In the genomic region with DNA sequence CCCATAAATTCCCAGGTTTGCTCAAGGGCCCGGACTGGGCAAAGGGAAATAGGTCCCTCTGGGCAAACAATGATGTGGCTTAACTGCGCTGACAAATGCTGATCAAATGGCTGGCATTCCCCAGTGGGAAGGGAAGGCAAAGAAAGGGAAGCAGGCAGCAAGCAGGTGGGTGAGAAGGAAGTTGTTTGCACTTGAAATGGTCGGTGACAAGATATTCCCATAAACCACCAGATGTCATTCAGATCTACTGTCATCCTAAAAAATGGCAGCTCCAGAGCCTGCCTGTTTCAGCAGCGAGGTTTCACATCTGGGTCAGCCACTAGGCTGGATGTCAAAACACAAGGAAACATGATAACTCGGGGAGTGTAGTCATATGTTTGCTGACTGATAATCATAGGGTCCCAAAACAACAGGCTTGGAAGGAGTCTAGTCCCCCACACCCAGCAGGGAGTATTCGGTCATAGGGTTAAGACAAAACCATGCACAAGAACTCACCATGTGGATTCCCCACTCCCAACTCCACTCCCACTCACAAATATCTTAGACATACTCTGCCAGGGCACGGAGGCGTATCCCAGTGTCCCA, we compare ENCODE assay signal across 1 cellular context.
TF ChIP-seq lines count a peak whose summit lies in the region.

No MANE protein-coding gene starts in this region.

TF ChIP-seq in K562, 482 proteins besides CTCF, POLR2A, EP300 and RAD21 (continued from another document and continues in another):
- peak in 1 of 2 experiments; percentile 57; a peak in 1 of 4 replicates for TF ChIP-seq MAZ (CRISPR knock-in tag; conservative IDR thresholded peaks at IDR 0.05 in 1 of 2, IDR thresholded peaks at IDR 0.05 in 1 of 2)
- TF ChIP-seq, protein P1, sequence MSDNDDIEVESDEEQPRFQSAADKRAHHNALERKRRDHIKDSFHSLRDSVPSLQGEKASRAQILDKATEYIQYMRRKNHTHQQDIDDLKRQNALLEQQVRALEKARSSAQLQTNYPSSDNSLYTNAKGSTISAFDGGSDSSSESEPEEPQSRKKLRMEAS (CRISPR knock-in tag; IDR thresholded peaks at IDR 0.05), result peak; percentile 41; the same call in 1 of the 2 replicates
- no peak for TF ChIP-seq RFX1 (IDR thresholded peaks at IDR 0.05)
- TF ChIP-seq HEY1 (CRISPR knock-in tag; IDR thresholded peaks at IDR 0.05; ENCODE audit: borderline replicate concordance), result no peak
- TF ChIP-seq, protein P2, sequence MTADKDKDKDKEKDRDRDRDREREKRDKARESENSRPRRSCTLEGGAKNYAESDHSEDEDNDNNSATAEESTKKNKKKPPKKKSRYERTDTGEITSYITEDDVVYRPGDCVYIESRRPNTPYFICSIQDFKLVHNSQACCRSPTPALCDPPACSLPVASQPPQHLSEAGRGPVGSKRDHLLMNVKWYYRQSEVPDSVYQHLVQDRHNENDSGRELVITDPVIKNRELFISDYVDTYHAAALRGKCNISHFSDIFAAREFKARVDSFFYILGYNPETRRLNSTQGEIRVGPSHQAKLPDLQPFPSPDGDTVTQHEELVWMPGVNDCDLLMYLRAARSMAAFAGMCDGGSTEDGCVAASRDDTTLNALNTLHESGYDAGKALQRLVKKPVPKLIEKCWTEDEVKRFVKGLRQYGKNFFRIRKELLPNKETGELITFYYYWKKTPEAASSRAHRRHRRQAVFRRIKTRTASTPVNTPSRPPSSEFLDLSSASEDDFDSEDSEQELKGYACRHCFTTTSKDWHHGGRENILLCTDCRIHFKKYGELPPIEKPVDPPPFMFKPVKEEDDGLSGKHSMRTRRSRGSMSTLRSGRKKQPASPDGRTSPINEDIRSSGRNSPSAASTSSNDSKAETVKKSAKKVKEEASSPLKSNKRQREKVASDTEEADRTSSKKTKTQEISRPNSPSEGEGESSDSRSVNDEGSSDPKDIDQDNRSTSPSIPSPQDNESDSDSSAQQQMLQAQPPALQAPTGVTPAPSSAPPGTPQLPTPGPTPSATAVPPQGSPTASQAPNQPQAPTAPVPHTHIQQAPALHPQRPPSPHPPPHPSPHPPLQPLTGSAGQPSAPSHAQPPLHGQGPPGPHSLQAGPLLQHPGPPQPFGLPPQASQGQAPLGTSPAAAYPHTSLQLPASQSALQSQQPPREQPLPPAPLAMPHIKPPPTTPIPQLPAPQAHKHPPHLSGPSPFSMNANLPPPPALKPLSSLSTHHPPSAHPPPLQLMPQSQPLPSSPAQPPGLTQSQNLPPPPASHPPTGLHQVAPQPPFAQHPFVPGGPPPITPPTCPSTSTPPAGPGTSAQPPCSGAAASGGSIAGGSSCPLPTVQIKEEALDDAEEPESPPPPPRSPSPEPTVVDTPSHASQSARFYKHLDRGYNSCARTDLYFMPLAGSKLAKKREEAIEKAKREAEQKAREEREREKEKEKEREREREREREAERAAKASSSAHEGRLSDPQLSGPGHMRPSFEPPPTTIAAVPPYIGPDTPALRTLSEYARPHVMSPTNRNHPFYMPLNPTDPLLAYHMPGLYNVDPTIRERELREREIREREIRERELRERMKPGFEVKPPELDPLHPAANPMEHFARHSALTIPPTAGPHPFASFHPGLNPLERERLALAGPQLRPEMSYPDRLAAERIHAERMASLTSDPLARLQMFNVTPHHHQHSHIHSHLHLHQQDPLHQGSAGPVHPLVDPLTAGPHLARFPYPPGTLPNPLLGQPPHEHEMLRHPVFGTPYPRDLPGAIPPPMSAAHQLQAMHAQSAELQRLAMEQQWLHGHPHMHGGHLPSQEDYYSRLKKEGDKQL (CRISPR knock-in tag; IDR thresholded peaks at IDR 0.05; ENCODE audit: borderline replicate concordance), result no peak
- TF ChIP-seq CAMTA2 (CRISPR knock-in tag; conservative IDR thresholded peaks at IDR 0.05), result no peak
- TF ChIP-seq STAT5B (CRISPR knock-in tag; IDR thresholded peaks at IDR 0.05), result no peak
- no peak for TF ChIP-seq ZSCAN29 (IDR thresholded peaks at IDR 0.05)
- TF ChIP-seq, protein P3, sequence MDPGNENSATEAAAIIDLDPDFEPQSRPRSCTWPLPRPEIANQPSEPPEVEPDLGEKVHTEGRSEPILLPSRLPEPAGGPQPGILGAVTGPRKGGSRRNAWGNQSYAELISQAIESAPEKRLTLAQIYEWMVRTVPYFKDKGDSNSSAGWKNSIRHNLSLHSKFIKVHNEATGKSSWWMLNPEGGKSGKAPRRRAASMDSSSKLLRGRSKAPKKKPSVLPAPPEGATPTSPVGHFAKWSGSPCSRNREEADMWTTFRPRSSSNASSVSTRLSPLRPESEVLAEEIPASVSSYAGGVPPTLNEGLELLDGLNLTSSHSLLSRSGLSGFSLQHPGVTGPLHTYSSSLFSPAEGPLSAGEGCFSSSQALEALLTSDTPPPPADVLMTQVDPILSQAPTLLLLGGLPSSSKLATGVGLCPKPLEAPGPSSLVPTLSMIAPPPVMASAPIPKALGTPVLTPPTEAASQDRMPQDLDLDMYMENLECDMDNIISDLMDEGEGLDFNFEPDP (CRISPR knock-in tag; IDR thresholded peaks at IDR 0.05), result no peak
- TF ChIP-seq ZNF146 (CRISPR knock-in tag; IDR thresholded peaks at IDR 0.05; ENCODE audit: unreplicated experiment), result no peak
- no peak for TF ChIP-seq TOE1 (IDR thresholded peaks at IDR 0.05; ENCODE audit: borderline replicate concordance)
- TF ChIP-seq TOE1 (CRISPR knock-in tag; IDR thresholded peaks at IDR 0.05; ENCODE audit: borderline replicate concordance, low read depth), result no peak
- no peak for TF ChIP-seq BRD4 (IDR thresholded peaks at IDR 0.05)
- TF ChIP-seq, protein P4, sequence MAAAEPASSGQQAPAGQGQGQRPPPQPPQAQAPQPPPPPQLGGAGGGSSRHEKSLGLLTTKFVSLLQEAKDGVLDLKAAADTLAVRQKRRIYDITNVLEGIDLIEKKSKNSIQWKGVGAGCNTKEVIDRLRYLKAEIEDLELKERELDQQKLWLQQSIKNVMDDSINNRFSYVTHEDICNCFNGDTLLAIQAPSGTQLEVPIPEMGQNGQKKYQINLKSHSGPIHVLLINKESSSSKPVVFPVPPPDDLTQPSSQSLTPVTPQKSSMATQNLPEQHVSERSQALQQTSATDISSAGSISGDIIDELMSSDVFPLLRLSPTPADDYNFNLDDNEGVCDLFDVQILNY (CRISPR knock-in tag; IDR thresholded peaks at IDR 0.05), result no peak
- no peak for TF ChIP-seq ZNF121 (CRISPR knock-in tag; conservative IDR thresholded peaks at IDR 0.05)
- TF ChIP-seq HCFC1 (IDR thresholded peaks at IDR 0.05; ENCODE audit: low read depth, low read length), result no peak
- TF ChIP-seq ZNF408 (CRISPR knock-in tag; IDR thresholded peaks at IDR 0.05; ENCODE audit: low read depth), result no peak
- peak; percentile 72 for TF ChIP-seq ARID1B (IDR thresholded peaks at IDR 0.05)
- TF ChIP-seq CHD4 (IDR thresholded peaks at IDR 0.05; ENCODE audit: insufficient read depth, insufficient replicate concordance, low read depth, low read length, poor library complexity, severe bottlenecking), result no peak
- TF ChIP-seq PCBP1 (IDR thresholded peaks at IDR 0.05; ENCODE audit: low read depth, low read length, poor library complexity, severe bottlenecking), result no peak
- no peak for TF ChIP-seq NR2F6 (CRISPR knock-in tag; IDR thresholded peaks at IDR 0.05)
- TF ChIP-seq HDAC3 (IDR thresholded peaks at IDR 0.05; ENCODE audit: borderline replicate concordance, partially characterized antibody), result no peak
- TF ChIP-seq ZNF445 (CRISPR knock-in tag; IDR thresholded peaks at IDR 0.05; ENCODE audit: low read depth), result no peak
- no peak for TF ChIP-seq E2F3 (CRISPR knock-in tag; IDR thresholded peaks at IDR 0.05)
- TF ChIP-seq MEIS2 (IDR thresholded peaks at IDR 0.05; ENCODE audit: partially characterized antibody), result peak; percentile 52
- TF ChIP-seq, protein P5, sequence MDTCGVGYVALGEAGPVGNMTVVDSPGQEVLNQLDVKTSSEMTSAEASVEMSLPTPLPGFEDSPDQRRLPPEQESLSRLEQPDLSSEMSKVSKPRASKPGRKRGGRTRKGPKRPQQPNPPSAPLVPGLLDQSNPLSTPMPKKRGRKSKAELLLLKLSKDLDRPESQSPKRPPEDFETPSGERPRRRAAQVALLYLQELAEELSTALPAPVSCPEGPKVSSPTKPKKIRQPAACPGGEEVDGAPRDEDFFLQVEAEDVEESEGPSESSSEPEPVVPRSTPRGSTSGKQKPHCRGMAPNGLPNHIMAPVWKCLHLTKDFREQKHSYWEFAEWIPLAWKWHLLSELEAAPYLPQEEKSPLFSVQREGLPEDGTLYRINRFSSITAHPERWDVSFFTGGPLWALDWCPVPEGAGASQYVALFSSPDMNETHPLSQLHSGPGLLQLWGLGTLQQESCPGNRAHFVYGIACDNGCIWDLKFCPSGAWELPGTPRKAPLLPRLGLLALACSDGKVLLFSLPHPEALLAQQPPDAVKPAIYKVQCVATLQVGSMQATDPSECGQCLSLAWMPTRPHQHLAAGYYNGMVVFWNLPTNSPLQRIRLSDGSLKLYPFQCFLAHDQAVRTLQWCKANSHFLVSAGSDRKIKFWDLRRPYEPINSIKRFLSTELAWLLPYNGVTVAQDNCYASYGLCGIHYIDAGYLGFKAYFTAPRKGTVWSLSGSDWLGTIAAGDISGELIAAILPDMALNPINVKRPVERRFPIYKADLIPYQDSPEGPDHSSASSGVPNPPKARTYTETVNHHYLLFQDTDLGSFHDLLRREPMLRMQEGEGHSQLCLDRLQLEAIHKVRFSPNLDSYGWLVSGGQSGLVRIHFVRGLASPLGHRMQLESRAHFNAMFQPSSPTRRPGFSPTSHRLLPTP (IDR thresholded peaks at IDR 0.05; ENCODE audit: borderline replicate concordance, extremely low read depth, insufficient read length), result no peak
- no peak for TF ChIP-seq POU5F1 (IDR thresholded peaks at IDR 0.05; ENCODE audit: borderline replicate concordance, low read depth, low read length, partially characterized antibody)
- TF ChIP-seq, protein P6, sequence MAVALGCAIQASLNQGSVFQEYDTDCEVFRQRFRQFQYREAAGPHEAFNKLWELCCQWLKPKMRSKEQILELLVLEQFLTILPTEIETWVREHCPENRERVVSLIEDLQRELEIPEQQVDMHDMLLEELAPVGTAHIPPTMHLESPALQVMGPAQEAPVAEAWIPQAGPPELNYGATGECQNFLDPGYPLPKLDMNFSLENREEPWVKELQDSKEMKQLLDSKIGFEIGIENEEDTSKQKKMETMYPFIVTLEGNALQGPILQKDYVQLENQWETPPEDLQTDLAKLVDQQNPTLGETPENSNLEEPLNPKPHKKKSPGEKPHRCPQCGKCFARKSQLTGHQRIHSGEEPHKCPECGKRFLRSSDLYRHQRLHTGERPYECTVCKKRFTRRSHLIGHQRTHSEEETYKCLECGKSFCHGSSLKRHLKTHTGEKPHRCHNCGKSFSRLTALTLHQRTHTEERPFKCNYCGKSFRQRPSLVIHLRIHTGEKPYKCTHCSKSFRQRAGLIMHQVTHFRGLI (CRISPR knock-in tag; IDR thresholded peaks at IDR 0.05), result no peak
- no peak for TF ChIP-seq SIRT6 (IDR thresholded peaks at IDR 0.05; ENCODE audit: low read depth, low read length)
- no peak for TF ChIP-seq HDAC8 (tag; IDR thresholded peaks at IDR 0.05)
- no peak for TF ChIP-seq ESRRB (CRISPR knock-in tag; IDR thresholded peaks at IDR 0.05; ENCODE audit: borderline replicate concordance)
- TF ChIP-seq PRMT5 (CRISPR knock-in tag; IDR thresholded peaks at IDR 0.05), result no peak
- TF ChIP-seq, protein P7, sequence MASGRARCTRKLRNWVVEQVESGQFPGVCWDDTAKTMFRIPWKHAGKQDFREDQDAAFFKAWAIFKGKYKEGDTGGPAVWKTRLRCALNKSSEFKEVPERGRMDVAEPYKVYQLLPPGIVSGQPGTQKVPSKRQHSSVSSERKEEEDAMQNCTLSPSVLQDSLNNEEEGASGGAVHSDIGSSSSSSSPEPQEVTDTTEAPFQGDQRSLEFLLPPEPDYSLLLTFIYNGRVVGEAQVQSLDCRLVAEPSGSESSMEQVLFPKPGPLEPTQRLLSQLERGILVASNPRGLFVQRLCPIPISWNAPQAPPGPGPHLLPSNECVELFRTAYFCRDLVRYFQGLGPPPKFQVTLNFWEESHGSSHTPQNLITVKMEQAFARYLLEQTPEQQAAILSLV (tag; IDR thresholded peaks at IDR 0.05), result no peak
- TF ChIP-seq ILF3 (IDR thresholded peaks at IDR 0.05; ENCODE audit: borderline replicate concordance), result no peak
- no peak for TF ChIP-seq FOXP1 (CRISPR knock-in tag; IDR thresholded peaks at IDR 0.05)
- TF ChIP-seq, protein P8, sequence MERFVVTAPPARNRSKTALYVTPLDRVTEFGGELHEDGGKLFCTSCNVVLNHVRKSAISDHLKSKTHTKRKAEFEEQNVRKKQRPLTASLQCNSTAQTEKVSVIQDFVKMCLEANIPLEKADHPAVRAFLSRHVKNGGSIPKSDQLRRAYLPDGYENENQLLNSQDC (CRISPR knock-in tag; IDR thresholded peaks at IDR 0.05), result no peak
- peak; percentile 32; the same call in 1 of the 2 replicates for TF ChIP-seq NFIC (IDR thresholded peaks at IDR 0.05)
- no peak for TF ChIP-seq SMAD3 (CRISPR knock-in tag; conservative IDR thresholded peaks at IDR 0.05)
- no peak for TF ChIP-seq ZFP1 (CRISPR knock-in tag; IDR thresholded peaks at IDR 0.05)
- TF ChIP-seq, protein P9, sequence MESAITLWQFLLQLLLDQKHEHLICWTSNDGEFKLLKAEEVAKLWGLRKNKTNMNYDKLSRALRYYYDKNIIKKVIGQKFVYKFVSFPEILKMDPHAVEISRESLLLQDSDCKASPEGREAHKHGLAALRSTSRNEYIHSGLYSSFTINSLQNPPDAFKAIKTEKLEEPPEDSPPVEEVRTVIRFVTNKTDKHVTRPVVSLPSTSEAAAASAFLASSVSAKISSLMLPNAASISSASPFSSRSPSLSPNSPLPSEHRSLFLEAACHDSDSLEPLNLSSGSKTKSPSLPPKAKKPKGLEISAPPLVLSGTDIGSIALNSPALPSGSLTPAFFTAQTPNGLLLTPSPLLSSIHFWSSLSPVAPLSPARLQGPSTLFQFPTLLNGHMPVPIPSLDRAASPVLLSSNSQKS (CRISPR knock-in tag; IDR thresholded peaks at IDR 0.05), result no peak
- TF ChIP-seq ZNF77 (CRISPR knock-in tag; IDR thresholded peaks at IDR 0.05), result no peak
- TF ChIP-seq SIX5 (IDR thresholded peaks at IDR 0.05; ENCODE audit: borderline replicate concordance in 1 of 2, insufficient read depth in 1 of 2, low read depth in 1 of 2, low read length in 2 of 2), result no peak
- TF ChIP-seq SRSF7 (optimal IDR thresholded peaks at IDR 0.05; ENCODE audit: low read depth, low read length), result no peak
- no peak for TF ChIP-seq SIN3A (IDR thresholded peaks at IDR 0.05; ENCODE audit: borderline replicate concordance in 2 of 2, control insufficient read depth in 1 of 2, low read depth in 2 of 2, low read length in 2 of 2)
- peak; percentile 46; the same call in 1 of the 2 replicates for TF ChIP-seq MBD2 (IDR thresholded peaks at IDR 0.05; ENCODE audit: borderline replicate concordance, low read depth)
- no peak for TF ChIP-seq ELF4 (CRISPR knock-in tag; IDR thresholded peaks at IDR 0.05)
- TF ChIP-seq YY1 (IDR thresholded peaks at IDR 0.05; ENCODE audit: borderline replicate concordance in 1 of 3, control insufficient read depth in 1 of 3, extremely low read depth in 1 of 3, insufficient read depth in 3 of 3, insufficient read length in 1 of 3, insufficient replicate concordance in 2 of 3, low read depth in 1 of 3, low read length in 2 of 3), result peak in 2 of 3 experiments; percentile 29 to 76
- TF ChIP-seq ZNF766 (CRISPR knock-in tag; conservative IDR thresholded peaks at IDR 0.05), result 0 out of 2 replicates have a peak, but pooled peaks have one; percentile 34
- no peak for TF ChIP-seq HSF4 (CRISPR knock-in tag; IDR thresholded peaks at IDR 0.05; ENCODE audit: borderline replicate concordance)
- no peak for TF ChIP-seq TCFL5 (CRISPR knock-in tag; conservative IDR thresholded peaks at IDR 0.05)
- TF ChIP-seq SNIP1 (IDR thresholded peaks at IDR 0.05; ENCODE audit: low read depth), result no peak
- no peak for TF ChIP-seq SIN3B (IDR thresholded peaks at IDR 0.05; ENCODE audit: low read depth)
- TF ChIP-seq MTA3 (IDR thresholded peaks at IDR 0.05; ENCODE audit: borderline replicate concordance), result no peak
- no peak for TF ChIP-seq HNRNPH1 (optimal IDR thresholded peaks at IDR 0.05; ENCODE audit: low read depth, low read length)
- TF ChIP-seq ZNF311 (CRISPR knock-in tag; IDR thresholded peaks at IDR 0.05), result peak; percentile 91
- TF ChIP-seq TBL1XR1 (IDR thresholded peaks at IDR 0.05; ENCODE audit: low read length in 2 of 2), result 0 out of 4 replicates have a peak, but pooled peaks of 1 of the 2 experiments have one; percentile 9
